ENCODE assay signal across 1 cellular context in the genomic region with DNA sequence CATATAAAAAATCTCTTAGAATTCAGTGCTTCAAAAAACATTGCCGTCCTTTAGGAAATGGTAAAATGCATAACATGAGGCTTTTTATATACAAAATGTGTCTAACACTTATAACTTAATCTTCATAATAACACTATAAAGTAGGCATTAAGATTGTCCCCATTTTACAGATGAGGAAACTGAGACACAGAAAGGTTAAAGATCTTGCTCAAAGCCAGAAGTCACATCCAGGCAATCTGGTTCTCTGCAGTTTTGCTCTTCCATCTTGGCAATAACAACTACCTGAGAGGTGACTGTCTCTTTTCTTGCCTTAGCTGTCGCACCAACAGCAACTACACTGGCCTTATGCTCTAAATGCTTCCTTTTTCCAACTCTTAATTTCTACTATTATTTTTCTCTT.
TF ChIP-seq lines count a peak whose summit lies in the region.

No MANE protein-coding gene starts in this region.

TF ChIP-seq in HepG2, 621 proteins besides CTCF, POLR2A, EP300 and RAD21:
- TF ChIP-seq JUNB (CRISPR knock-in tag; IDR thresholded peaks at IDR 0.05; ENCODE audit: borderline replicate concordance) = no peak
- no peak for TF ChIP-seq NPAS2 (CRISPR knock-in tag; IDR thresholded peaks at IDR 0.05; ENCODE audit: borderline replicate concordance)
- TF ChIP-seq, protein P1, sequence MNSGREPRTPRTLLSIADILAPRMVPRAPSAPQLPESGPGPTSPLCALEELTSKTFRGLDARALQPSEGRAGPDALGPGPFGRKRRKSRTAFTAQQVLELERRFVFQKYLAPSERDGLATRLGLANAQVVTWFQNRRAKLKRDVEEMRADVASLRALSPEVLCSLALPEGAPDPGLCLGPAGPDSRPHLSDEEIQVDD (CRISPR knock-in tag; IDR thresholded peaks at IDR 0.05; ENCODE audit: borderline replicate concordance) = no peak
- no peak for TF ChIP-seq ZNF598 (CRISPR knock-in tag; IDR thresholded peaks at IDR 0.05; ENCODE audit: borderline replicate concordance)
- no peak for TF ChIP-seq PITX1 (CRISPR knock-in tag; IDR thresholded peaks at IDR 0.05)
- no peak for TF ChIP-seq ZSCAN21 (CRISPR knock-in tag; IDR thresholded peaks at IDR 0.05; ENCODE audit: borderline replicate concordance)
- peak; percentile 93 for TF ChIP-seq ZNF629 (CRISPR knock-in tag; conservative IDR thresholded peaks at IDR 0.05)
- TF ChIP-seq ZNF879 (CRISPR knock-in tag; IDR thresholded peaks at IDR 0.05) = no peak
- TF ChIP-seq, protein P2, sequence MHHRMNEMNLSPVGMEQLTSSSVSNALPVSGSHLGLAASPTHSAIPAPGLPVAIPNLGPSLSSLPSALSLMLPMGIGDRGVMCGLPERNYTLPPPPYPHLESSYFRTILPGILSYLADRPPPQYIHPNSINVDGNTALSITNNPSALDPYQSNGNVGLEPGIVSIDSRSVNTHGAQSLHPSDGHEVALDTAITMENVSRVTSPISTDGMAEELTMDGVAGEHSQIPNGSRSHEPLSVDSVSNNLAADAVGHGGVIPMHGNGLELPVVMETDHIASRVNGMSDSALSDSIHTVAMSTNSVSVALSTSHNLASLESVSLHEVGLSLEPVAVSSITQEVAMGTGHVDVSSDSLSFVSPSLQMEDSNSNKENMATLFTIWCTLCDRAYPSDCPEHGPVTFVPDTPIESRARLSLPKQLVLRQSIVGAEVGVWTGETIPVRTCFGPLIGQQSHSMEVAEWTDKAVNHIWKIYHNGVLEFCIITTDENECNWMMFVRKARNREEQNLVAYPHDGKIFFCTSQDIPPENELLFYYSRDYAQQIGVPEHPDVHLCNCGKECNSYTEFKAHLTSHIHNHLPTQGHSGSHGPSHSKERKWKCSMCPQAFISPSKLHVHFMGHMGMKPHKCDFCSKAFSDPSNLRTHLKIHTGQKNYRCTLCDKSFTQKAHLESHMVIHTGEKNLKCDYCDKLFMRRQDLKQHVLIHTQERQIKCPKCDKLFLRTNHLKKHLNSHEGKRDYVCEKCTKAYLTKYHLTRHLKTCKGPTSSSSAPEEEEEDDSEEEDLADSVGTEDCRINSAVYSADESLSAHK (CRISPR knock-in tag; IDR thresholded peaks at IDR 0.05; ENCODE audit: borderline replicate concordance) = no peak
- TF ChIP-seq, protein P3, sequence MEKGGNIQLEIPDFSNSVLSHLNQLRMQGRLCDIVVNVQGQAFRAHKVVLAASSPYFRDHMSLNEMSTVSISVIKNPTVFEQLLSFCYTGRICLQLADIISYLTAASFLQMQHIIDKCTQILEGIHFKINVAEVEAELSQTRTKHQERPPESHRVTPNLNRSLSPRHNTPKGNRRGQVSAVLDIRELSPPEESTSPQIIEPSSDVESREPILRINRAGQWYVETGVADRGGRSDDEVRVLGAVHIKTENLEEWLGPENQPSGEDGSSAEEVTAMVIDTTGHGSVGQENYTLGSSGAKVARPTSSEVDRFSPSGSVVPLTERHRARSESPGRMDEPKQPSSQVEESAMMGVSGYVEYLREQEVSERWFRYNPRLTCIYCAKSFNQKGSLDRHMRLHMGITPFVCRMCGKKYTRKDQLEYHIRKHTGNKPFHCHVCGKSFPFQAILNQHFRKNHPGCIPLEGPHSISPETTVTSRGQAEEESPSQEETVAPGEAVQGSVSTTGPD (CRISPR knock-in tag; IDR thresholded peaks at IDR 0.05) = no peak
- TF ChIP-seq, protein P4, sequence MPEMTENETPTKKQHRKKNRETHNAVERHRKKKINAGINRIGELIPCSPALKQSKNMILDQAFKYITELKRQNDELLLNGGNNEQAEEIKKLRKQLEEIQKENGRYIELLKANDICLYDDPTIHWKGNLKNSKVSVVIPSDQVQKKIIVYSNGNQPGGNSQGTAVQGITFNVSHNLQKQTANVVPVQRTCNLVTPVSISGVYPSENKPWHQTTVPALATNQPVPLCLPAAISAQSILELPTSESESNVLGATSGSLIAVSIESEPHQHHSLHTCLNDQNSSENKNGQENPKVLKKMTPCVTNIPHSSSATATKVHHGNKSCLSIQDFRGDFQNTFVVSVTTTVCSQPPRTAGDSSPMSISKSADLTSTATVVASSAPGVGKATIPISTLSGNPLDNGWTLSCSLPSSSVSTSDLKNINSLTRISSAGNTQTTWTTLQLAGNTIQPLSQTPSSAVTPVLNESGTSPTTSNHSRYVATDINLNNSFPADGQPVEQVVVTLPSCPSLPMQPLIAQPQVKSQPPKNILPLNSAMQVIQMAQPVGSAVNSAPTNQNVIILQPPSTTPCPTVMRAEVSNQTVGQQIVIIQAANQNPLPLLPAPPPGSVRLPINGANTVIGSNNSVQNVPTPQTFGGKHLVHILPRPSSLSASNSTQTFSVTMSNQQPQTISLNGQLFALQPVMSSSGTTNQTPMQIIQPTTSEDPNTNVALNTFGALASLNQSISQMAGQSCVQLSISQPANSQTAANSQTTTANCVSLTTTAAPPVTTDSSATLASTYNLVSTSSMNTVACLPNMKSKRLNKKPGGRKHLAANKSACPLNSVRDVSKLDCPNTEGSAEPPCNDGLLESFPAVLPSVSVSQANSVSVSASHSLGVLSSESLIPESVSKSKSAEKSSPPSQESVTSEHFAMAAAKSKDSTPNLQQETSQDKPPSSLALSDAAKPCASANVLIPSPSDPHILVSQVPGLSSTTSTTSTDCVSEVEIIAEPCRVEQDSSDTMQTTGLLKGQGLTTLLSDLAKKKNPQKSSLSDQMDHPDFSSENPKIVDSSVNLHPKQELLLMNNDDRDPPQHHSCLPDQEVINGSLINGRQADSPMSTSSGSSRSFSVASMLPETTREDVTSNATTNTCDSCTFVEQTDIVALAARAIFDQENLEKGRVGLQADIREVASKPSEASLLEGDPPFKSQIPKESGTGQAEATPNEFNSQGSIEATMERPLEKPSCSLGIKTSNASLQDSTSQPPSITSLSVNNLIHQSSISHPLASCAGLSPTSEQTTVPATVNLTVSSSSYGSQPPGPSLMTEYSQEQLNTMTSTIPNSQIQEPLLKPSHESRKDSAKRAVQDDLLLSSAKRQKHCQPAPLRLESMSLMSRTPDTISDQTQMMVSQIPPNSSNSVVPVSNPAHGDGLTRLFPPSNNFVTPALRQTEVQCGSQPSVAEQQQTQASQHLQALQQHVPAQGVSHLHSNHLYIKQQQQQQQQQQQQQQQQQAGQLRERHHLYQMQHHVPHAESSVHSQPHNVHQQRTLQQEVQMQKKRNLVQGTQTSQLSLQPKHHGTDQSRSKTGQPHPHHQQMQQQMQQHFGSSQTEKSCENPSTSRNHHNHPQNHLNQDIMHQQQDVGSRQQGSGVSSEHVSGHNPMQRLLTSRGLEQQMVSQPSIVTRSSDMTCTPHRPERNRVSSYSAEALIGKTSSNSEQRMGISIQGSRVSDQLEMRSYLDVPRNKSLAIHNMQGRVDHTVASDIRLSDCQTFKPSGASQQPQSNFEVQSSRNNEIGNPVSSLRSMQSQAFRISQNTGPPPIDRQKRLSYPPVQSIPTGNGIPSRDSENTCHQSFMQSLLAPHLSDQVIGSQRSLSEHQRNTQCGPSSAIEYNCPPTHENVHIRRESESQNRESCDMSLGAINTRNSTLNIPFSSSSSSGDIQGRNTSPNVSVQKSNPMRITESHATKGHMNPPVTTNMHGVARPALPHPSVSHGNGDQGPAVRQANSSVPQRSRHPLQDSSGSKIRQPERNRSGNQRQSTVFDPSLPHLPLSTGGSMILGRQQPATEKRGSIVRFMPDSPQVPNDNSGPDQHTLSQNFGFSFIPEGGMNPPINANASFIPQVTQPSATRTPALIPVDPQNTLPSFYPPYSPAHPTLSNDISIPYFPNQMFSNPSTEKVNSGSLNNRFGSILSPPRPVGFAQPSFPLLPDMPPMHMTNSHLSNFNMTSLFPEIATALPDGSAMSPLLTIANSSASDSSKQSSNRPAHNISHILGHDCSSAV (CRISPR knock-in tag; IDR thresholded peaks at IDR 0.05; ENCODE audit: borderline replicate concordance) = no peak
- TF ChIP-seq ZNF546 (CRISPR knock-in tag; conservative IDR thresholded peaks at IDR 0.05) = no peak
- no peak for TF ChIP-seq PHF8 (CRISPR knock-in tag; IDR thresholded peaks at IDR 0.05)
- TF ChIP-seq, protein P5, sequence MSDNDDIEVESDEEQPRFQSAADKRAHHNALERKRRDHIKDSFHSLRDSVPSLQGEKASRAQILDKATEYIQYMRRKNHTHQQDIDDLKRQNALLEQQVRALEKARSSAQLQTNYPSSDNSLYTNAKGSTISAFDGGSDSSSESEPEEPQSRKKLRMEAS (IDR thresholded peaks at IDR 0.05) = no peak
- peak; percentile 12; the same call in 1 of the 2 replicates for TF ChIP-seq ZMYM3 (CRISPR knock-in tag; IDR thresholded peaks at IDR 0.05)
- TF ChIP-seq ZNF724P (CRISPR knock-in tag; IDR thresholded peaks at IDR 0.05; ENCODE audit: borderline replicate concordance) = no peak
- TF ChIP-seq ZBTB7B (CRISPR knock-in tag; IDR thresholded peaks at IDR 0.05) = no peak
TF ChIP-seq in HepG2: peak in this region for 2.
